ENCODE assay signal across 16 cellular contexts in the genomic region with DNA sequence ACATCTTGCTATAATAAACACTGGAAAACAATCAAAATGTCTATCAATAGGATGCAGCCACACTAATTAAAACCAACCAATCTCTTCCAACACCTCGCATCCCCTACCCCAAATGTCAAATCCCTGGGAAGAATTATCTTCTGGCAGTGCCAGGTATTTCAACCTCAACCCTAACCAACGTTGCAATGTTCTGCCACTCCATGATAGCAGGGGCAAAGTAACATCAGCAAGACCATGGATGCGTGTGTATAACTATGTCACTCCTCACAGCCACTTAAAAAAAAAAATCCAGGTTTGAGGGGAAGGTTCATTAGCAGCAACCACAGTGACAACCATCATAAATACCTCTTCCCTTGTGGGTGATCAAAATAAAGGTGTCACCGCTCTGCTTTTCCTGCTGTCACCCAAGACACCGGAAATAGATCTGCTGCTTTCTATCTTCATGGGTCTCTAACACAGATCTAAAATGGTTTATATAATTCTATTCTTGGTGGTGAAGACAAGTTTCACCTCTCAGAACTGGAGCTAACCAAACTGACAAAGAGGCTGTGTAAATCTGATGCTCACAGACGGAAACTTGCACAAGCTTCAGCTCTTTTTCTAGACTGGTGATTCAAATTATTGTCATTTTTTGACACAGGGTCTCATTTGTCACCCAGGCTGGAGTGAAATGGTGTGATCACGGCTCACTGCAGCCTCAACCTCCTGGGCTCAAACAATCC. TPM values are rescaled to one million over a fixed set of nuclear protein-coding genes. Genes with fewer than 3 reads are reported as not detected.
DNase-seq lines count a peak whose midpoint lies in the region; ATAC-seq, FAIRE-seq and TF ChIP-seq lines count a peak whose summit lies in the region.
"Had no signal": no experiment of that assay in that cellular context is flagged by ENCODE, and none has a peak within 500 bp of the region (broad histone marks: within the 10 kb centered on the region; RNA-seq: fewer than 3 reads in every experiment).

No MANE protein-coding gene starts in this region.

- H4K20me1 ChIP-seq in H9 (ENCODE audit: control insufficient read depth, insufficient read depth, insufficient read length) = no peaks in the 10 kb centered on the region

- peak; percentile 35 for FAIRE-seq in GM12891 (lab: Jason Lieb, UNC)

- H3K36me3 ChIP-seq in lower lobe of right lung (peaks cover 98% of the 10 kb centered on the region), heart right ventricle (peaks cover 3 to 100% (median 81%) of the 10 kb centered on the region in 9 donors)

- POLR2A ChIA-PET in activated CD8-positive, alpha-beta T cell treated with anti-CD3 and anti-CD28 coated beads for 36 hours (lab: Charles Lee) = interaction anchor here (0.9 to 6.0 kb wide), 9 partner anchors 9 to 22 kb away, joined by 3 to 37 read pairs (median 6); partner anchors contain the start of genes ETF1 and HSPA9

- intact Hi-C loops in activated CD8-positive, alpha-beta T cell treated with anti-CD3 and anti-CD28 coated beads for 36 hours (cut with micrococcal nuclease) = no loop called here
- intact Hi-C loops in lower lobe of right lung (cut with DNase I) (no loop called here), heart right ventricle (cut with DNase I) (loop anchor here in 1 of 10 donors (10.0 kb wide), 1 partner anchor 770 kb away; no protein-coding TSS in a partner anchor)

- no peak overlapping the region for H3K4me3 Mint-ChIP-seq in H9
- H3K4me3 Mint-ChIP-seq in activated CD8-positive, alpha-beta T cell treated with anti-CD3 and anti-CD28 coated beads for 36 hours = no peak overlapping the region
- H3K4me3 Mint-ChIP-seq: brain had no signal

- H3K79me2 ChIP-seq in H9 (ENCODE audit: insufficient read depth, low read length) = peaks cover 9% of the 10 kb centered on the region; the same call in 1 of the 2 replicates

- H3K27me3 ChIP-seq in H9 (ENCODE audit: insufficient read depth, low read length) (no peaks in the 10 kb centered on the region), lower lobe of right lung (ENCODE audit: low read depth) (no peaks in the 10 kb centered on the region), heart right ventricle (no peaks in the 10 kb centered on the region)
- H3K27me3 ChIP-seq: suprapubic skin had no signal

- no peak overlapping the region for H2BK120ac ChIP-seq in H9 (ENCODE audit: low read depth, low read length, poor library complexity, severe bottlenecking)

- H3K27me3 Mint-ChIP-seq in H9 (ENCODE audit: low read depth) = no peaks in the 10 kb centered on the region
- no peaks in the 10 kb centered on the region for H3K27me3 Mint-ChIP-seq in activated CD8-positive, alpha-beta T cell treated with anti-CD3 and anti-CD28 coated beads for 36 hours
- H3K27me3 Mint-ChIP-seq: brain had no signal

- H3K27ac ChIP-seq in H9 (ENCODE audit: insufficient read length, low read depth, low read length) = no peak overlapping the region
- H3K27ac ChIP-seq in lower lobe of right lung = no peak overlapping the region
- H3K27ac ChIP-seq in heart right ventricle = peak overlapping the region in 1 of 10 donors; percentile 48
- H3K27ac ChIP-seq: psoas muscle, suprapubic skin had no signal

- H2BK5ac ChIP-seq in H9 (ENCODE audit: insufficient read length, low read length) = no peak overlapping the region

- no peak overlapping the region for H3T11ph ChIP-seq in H9 (ENCODE audit: low read length)

- H3K9me3 ChIP-seq in H9 (ENCODE audit: control insufficient read depth, low read depth, low read length) = no peaks in the 10 kb centered on the region
- H3K9me3 ChIP-seq in lower lobe of right lung = no peaks in the 10 kb centered on the region
- H3K9me3 ChIP-seq in heart right ventricle = no peaks in the 10 kb centered on the region
- H3K9me3 ChIP-seq: psoas muscle, suprapubic skin had no signal

- no peak overlapping the region for H3K9ac ChIP-seq in H9 (ENCODE audit: extremely low read depth, insufficient read length, low read length)

- no peak overlapping the region for H3K23ac ChIP-seq in H9 (ENCODE audit: insufficient read length, low read depth, low read length)

- H4K8ac ChIP-seq in H9 (replicated peaks; ENCODE audit: insufficient read length, low read depth, low read length) = no peak overlapping the region

- no peak overlapping the region for H2AK5ac ChIP-seq in H9 (ENCODE audit: insufficient read length, low read length)

- no peak overlapping the region for H3K27ac Mint-ChIP-seq in H9
- peak overlapping the region; percentile 80 for H3K27ac Mint-ChIP-seq in activated CD8-positive, alpha-beta T cell treated with anti-CD3 and anti-CD28 coated beads for 36 hours
- H3K27ac Mint-ChIP-seq: brain had no signal

- H3K18ac ChIP-seq in H9 (ENCODE audit: insufficient read length, low read depth, low read length) = no peak overlapping the region

- 100% methylated on average over 1 of the region's 7 CpGs for WGBS in H9 (ENCODE audit: extremely low coverage, insufficient read length, low lambda C conversion rate)
- 80 to 82% methylated on average over 7 of the region's 7 CpGs for WGBS in heart right ventricle, 2 donors

- no peak overlapping the region for H2BK15ac ChIP-seq in H9 (ENCODE audit: low read depth, low read length)

- CTCF ChIA-PET in activated CD8-positive, alpha-beta T cell treated with anti-CD3 and anti-CD28 coated beads for 36 hours (lab: Charles Lee) = interaction anchor here (0.8 to 4.0 kb wide), 4 partner anchors 9 to 62 kb away, joined by 3 to 20 read pairs (median 5); no protein-coding TSS in a partner anchor

- no peaks in the 10 kb centered on the region for H3K9me3 Mint-ChIP-seq in H9
- H3K9me3 Mint-ChIP-seq in activated CD8-positive, alpha-beta T cell treated with anti-CD3 and anti-CD28 coated beads for 36 hours = no peaks in the 10 kb centered on the region
- H3K9me3 Mint-ChIP-seq: brain had no signal

- no peak overlapping the region for H3K56ac ChIP-seq in H9 (ENCODE audit: insufficient read length, low read depth, low read length)

- H3K23me2 ChIP-seq in H9 (ENCODE audit: insufficient read length, low read depth, low read length, poor library complexity, severe bottlenecking) = no peaks in the 10 kb centered on the region

- no peak for TF ChIP-seq POLR2A in GM12891 (IDR thresholded peaks at IDR 0.05; ENCODE audit: low read depth, low read length)

- H3K4me1 Mint-ChIP-seq in H9 = no peaks in the 10 kb centered on the region
- peaks cover 71% of the 10 kb centered on the region for H3K4me1 Mint-ChIP-seq in activated CD8-positive, alpha-beta T cell treated with anti-CD3 and anti-CD28 coated beads for 36 hours (ENCODE audit: low read depth)

- H2AFZ ChIP-seq in H9 (ENCODE audit: low read length) = no peak overlapping the region

- ATAC-seq in activated CD8-positive, alpha-beta T cell treated with anti-CD3 and anti-CD28 coated beads for 36 hours = peak; percentile 69
- ATAC-seq in lower lobe of right lung (peak; percentile 29 to 36), GM18909 (IDR thresholded peaks at IDR 0.05; ENCODE audit: poor library complexity, unreplicated experiment) (no peak), heart right ventricle (no peak)
- ATAC-seq: SK-N-SH treated with all-trans-retinoic acid at 6 μM for 48 hours had no signal

- H3K4me3 ChIP-seq in lower lobe of right lung = no peak overlapping the region
- no peak overlapping the region for H3K4me3 ChIP-seq in heart right ventricle
- H3K4me3 ChIP-seq: psoas muscle, suprapubic skin had no signal

- no peak overlapping the region for H3K4me2 ChIP-seq in H9 (ENCODE audit: insufficient read depth, insufficient read length, low read length)

- no peak overlapping the region for H4K91ac ChIP-seq in H9 (ENCODE audit: insufficient read length, low read depth, low read length)

- no peak overlapping the region for H4K5ac ChIP-seq in H9 (ENCODE audit: insufficient read length, low read depth, low read length)

- peaks cover 67 to 91% (median 88%) of the 10 kb centered on the region in 3 experiments for H3K36me3 Mint-ChIP-seq in H9 (ENCODE audit: insufficient read depth in 1 of 3, low read depth in 3 of 3)
- H3K36me3 Mint-ChIP-seq in activated CD8-positive, alpha-beta T cell treated with anti-CD3 and anti-CD28 coated beads for 36 hours (ENCODE audit: low read depth) = peaks cover 79% of the 10 kb centered on the region

- DNase-seq in GM12891 (ENCODE audit: insufficient read length, low spot score) (no peak), H9 (peak; percentile 5), lower lobe of right lung (no peak), heart right ventricle (no peak), EL (no peak)
- no peak for DNase-seq in activated CD8-positive, alpha-beta T cell treated with anti-CD3 and anti-CD28 coated beads for 36 hours
- no peak for DNase-seq in stimulated activated CD4-positive, alpha-beta T cell treated with anti-CD3 and anti-CD28 coated beads, Interleukin-12 subunit alpha, Interleukin-12 subunit beta, amount 100 ng/mL, for 4 hours
- DNase-seq: DMS79, Kasumi-1, NCI-H1436, OCI-M1, psoas muscle had no signal

- H3K4me1 ChIP-seq in H9 (ENCODE audit: insufficient read depth, low read length) (no peaks in the 10 kb centered on the region), lower lobe of right lung (no peaks in the 10 kb centered on the region), heart right ventricle (peaks cover 0 to 37% (median 10%) of the 10 kb centered on the region in 9 donors)

- no peak overlapping the region for H2BK20ac ChIP-seq in H9 (ENCODE audit: low read depth, low read length, poor library complexity, severe bottlenecking)

- no peak for TF ChIP-seq CTCF in H9 (conservative IDR thresholded peaks at IDR 0.05)
- TF ChIP-seq CTCF in activated CD8-positive, alpha-beta T cell treated with anti-CD3 and anti-CD28 coated beads for 36 hours (IDR thresholded peaks at IDR 0.05) = no peak
- TF ChIP-seq CTCF in lower lobe of right lung (IDR thresholded peaks at IDR 0.05) = no peak
- TF ChIP-seq CTCF in heart right ventricle (IDR thresholded peaks at IDR 0.05) = no peak

- peaks cover 5% of the 10 kb centered on the region for H3K79me1 ChIP-seq in H9 (ENCODE audit: insufficient read depth, low read depth, low read length, poor library complexity, severe bottlenecking)

- no peak overlapping the region for H3K4ac ChIP-seq in H9 (ENCODE audit: low read depth, low read length)

- no peak overlapping the region for H2BK12ac ChIP-seq in H9 (ENCODE audit: insufficient read length, low read depth, low read length)

- H3K14ac ChIP-seq in H9 (ENCODE audit: insufficient read depth, low read length) = no peak overlapping the region

TF ChIP-seq in GM12891, 5 proteins besides CTCF, POLR2A, EP300 and RAD21 (continues in another document):
- TF ChIP-seq PAX5 (IDR thresholded peaks at IDR 0.05; ENCODE audit: insufficient read depth, low read length, severe bottlenecking) = no peak

RNA-seq across cellular contexts. Expression of gene HSPA9, which starts 9.9 kb away (rescaled TPM):
- polyA plus RNA-seq in GM12891 (2012; ENCODE audit: low read depth, missing spikeins) = 181 TPM
- total RNA-seq in H9 (2021) (397 and 399 TPM in 2 replicates), lower lobe of right lung (148 TPM), heart right ventricle (100 to 1,000 TPM; 246 to 415 (median 324) TPM)
- 100 to 1,000 TPM; 426 to 442 TPM for total RNA-seq in activated CD8-positive, alpha-beta T cell treated with anti-CD3 and anti-CD28 coated beads for 36 hours
- polyA plus RNA-seq in heart right ventricle = 100 to 1,000 TPM in 1 of 2 donors, 10 to 100 TPM in 1; 82.9 to 240 TPM

RNA-seq across cellular contexts. Expression of gene ETF1, which starts 22.2 kb away (rescaled TPM):
- 58.5 TPM for polyA plus RNA-seq in GM12891 (2012; ENCODE audit: low read depth, missing spikeins)
- total RNA-seq in H9 (2021) = 175 and 183 TPM in 2 replicates
- total RNA-seq in activated CD8-positive, alpha-beta T cell treated with anti-CD3 and anti-CD28 coated beads for 36 hours = 100 to 1,000 TPM; 154 to 161 TPM
- 90.7 TPM for total RNA-seq in lower lobe of right lung
- total RNA-seq in heart right ventricle = 100 to 1,000 TPM in 1 of 10 donors, 10 to 100 TPM in 9; 73.5 to 113 (median 83.9) TPM
- polyA plus RNA-seq in heart right ventricle = 10 to 100 TPM; 17.9 to 52.3 TPM

Comparison
In these comparisons a context has a peak if more than half of its experiments do, and no peak if none do; other contexts are left out.
1. ATAC-seq: peak in activated CD8-positive, alpha-beta T cell treated with anti-CD3 and anti-CD28 coated beads for 36 hours (single experiment) and lower lobe of right lung (2 of 2); none in GM18909 (single experiment) and heart right ventricle (0 of 8).